In the genomic region with DNA sequence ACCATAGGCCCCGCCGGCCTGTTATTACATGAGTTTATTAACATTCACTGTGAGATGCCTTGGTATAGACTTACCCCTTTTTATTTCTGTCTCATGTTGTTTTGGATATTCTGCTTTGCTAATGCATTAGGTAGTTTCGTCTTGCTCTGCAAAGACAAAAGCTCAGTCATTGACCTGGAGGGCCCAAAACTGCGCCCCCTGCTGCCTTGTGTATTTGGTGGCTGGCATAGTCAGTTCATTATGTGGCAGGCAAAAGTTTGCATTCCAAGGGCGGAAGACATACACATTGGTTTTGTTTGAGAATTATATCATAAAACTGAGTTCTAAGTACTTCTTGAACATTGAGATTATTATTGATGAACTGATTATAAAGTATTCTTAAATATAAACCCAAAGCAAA, we compare ENCODE assay signal across 8 cellular contexts.
A peak's percentile ranks its signal among the peaks of the same experiment; 100 is the strongest.
DNase-seq lines count a peak whose midpoint lies in the region; ATAC-seq and TF ChIP-seq lines count a peak whose summit lies in the region.
"Had no signal": no experiment of that assay in that cellular context is flagged by ENCODE, and none has a peak within 500 bp of the region (broad histone marks: within the 10 kb centered on the region; RNA-seq: fewer than 3 reads in every experiment).

No MANE protein-coding gene starts in this region.

- DNase-seq in HuH-7 (ENCODE audit: low spot score): peak; percentile 17
- peak; percentile 39 for DNase-seq in T-helper 9 cell
- DNase-seq in dorsolateral prefrontal cortex: peak in 2 of 10 donors; percentile 36 to 47
- peak; percentile 37 for DNase-seq in neuronal stem cell (ENCODE audit: low spot score)
- DNase-seq in NK-92 (lab: John Stamatoyannopoulos, UW; ENCODE audit: unreplicated experiment): no peak

- H3K23ac ChIP-seq in neuronal stem cell (ENCODE audit: low read depth, low read length, poor library complexity): no peak overlapping the region

- no peak overlapping the region for H2BK12ac ChIP-seq in neuronal stem cell (ENCODE audit: low read length)

- no peak overlapping the region for H4K91ac ChIP-seq in neuronal stem cell (ENCODE audit: low read depth, low read length, poor library complexity)

- H2BK5ac ChIP-seq in neuronal stem cell (ENCODE audit: low read length): no peak overlapping the region

- no peak overlapping the region for H2AFZ ChIP-seq in neuronal stem cell (ENCODE audit: low read length)

- no peak overlapping the region for H2BK15ac ChIP-seq in neuronal stem cell (ENCODE audit: low read length)

- no peak for ATAC-seq in GM18519 (IDR thresholded peaks at IDR 0.05; ENCODE audit: low FRiP score, unreplicated experiment)
- no peak for ATAC-seq in HG03139 (IDR thresholded peaks at IDR 0.05; ENCODE audit: unreplicated experiment)

- H3K4me3 ChIP-seq in dorsolateral prefrontal cortex (no peak overlapping the region), neuronal stem cell (ENCODE audit: low read length in 2 of 2) (no peak overlapping the region)
- H3K4me3 ChIP-seq: SK-N-MC had no signal

- H3K9ac ChIP-seq in neuronal stem cell (ENCODE audit: low read depth, low read length, poor library complexity): no peak overlapping the region

- no peaks in the 10 kb centered on the region for H3K9me3 ChIP-seq in neuronal stem cell (replicated peaks in 1 of 2; ENCODE audit: control insufficient read depth in 2 of 2, insufficient read depth in 1 of 2, low read depth in 1 of 2, low read length in 2 of 2)

- H3K4me2 ChIP-seq in neuronal stem cell (ENCODE audit: insufficient read depth, low read length, poor library complexity, severe bottlenecking): no peak overlapping the region

- no peak overlapping the region for H4K8ac ChIP-seq in neuronal stem cell (ENCODE audit: low read depth, low read length)

- H3K27ac ChIP-seq in dorsolateral prefrontal cortex (no peak overlapping the region), neuronal stem cell (replicated peaks; ENCODE audit: low read length) (no peak overlapping the region)
- H3K27ac ChIP-seq: SK-N-MC had no signal

- no peaks in the 10 kb centered on the region for H3K79me1 ChIP-seq in neuronal stem cell (ENCODE audit: low read depth, low read length)

- H3K18ac ChIP-seq in neuronal stem cell (ENCODE audit: low read length): no peak overlapping the region

- peak in 39 of 56 donors; percentile 11 to 63 (median 35) for TF ChIP-seq CTCF in dorsolateral prefrontal cortex (IDR thresholded peaks at IDR 0.05 in 54 of 56, conservative IDR thresholded peaks at IDR 0.05 in 2 of 56; ENCODE audit: low read depth in 1 of 56, partially characterized antibody in 56 of 56)

- H3K4me1 ChIP-seq in neuronal stem cell (ENCODE audit: control insufficient read depth in 2 of 2, insufficient read depth in 1 of 2, low read depth in 1 of 2, low read length in 2 of 2): peaks cover 0 to 5% of the 10 kb centered on the region in 2 donors

- H3K36me3 ChIP-seq in neuronal stem cell (replicated peaks in 1 of 2; ENCODE audit: control insufficient read depth in 2 of 2, insufficient read depth in 2 of 2, low read length in 2 of 2): no peaks in the 10 kb centered on the region

- H3K27me3 ChIP-seq in dorsolateral prefrontal cortex (no peaks in the 10 kb centered on the region), neuronal stem cell (ENCODE audit: control insufficient read depth in 3 of 3, insufficient read depth in 3 of 3, low read depth in 1 of 3, low read length in 3 of 3) (no peaks in the 10 kb centered on the region)

- H3K14ac ChIP-seq in neuronal stem cell (ENCODE audit: low read length): no peak overlapping the region

- WGBS in neuronal stem cell (ENCODE audit: extremely low coverage in 2 of 2, insufficient read length in 2 of 2, insufficient replicate concordance in 1 of 2), 2 donors: no CpG with 5 or more reads among the region's 5 CpGs

- intact Hi-C loops in dorsolateral prefrontal cortex (cut with DNase I): loop anchor here in 1 of 2 donors (10.0 kb wide), 1 partner anchor 789 kb away; no protein-coding TSS in a partner anchor

- no peak overlapping the region for H2BK120ac ChIP-seq in neuronal stem cell (ENCODE audit: low read depth, low read length)

- H2AK5ac ChIP-seq in neuronal stem cell (ENCODE audit: low read depth, low read length): no peak overlapping the region

- no peak overlapping the region for H3K4ac ChIP-seq in neuronal stem cell (ENCODE audit: low read length)
